Comparison of ENCODE assay signal across 27 cellular contexts in the genomic region with DNA sequence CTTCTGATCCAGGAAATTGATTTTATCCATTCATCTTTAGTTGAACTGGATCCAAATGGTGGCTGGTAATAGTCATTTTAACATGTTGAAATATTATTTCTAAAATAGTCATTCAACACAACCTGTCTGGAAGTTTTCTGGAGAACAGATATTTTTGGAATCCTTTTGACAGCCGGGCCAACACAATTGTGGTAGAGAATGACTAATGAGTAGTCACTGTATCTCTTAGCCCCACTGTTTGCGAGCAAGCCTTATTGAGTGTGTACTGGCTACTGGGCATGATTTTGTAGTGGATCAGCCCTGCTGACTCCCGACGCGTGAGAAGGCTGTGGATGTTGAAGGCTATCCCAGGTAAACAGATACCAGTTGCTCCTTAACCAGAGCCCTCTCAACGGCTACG.
"Had no signal": no experiment of that assay in that cellular context is flagged by ENCODE, and none has a peak within 500 bp of the region (broad histone marks: within the 10 kb centered on the region; RNA-seq: fewer than 3 reads in every experiment).

No MANE protein-coding gene starts in this region.

- ATAC-seq: activated CD4-positive, alpha-beta T cell treated with anti-CD3 and anti-CD28 coated beads for 36 hours; activated CD8-positive, alpha-beta T cell treated with anti-CD3 and anti-CD28 coated beads for 36 hours; activated naive CD8-positive, alpha-beta T cell treated with anti-CD3 and anti-CD28 coated beads, Interleukin-2, amount 50 U/mL, for 24 hours; body of pancreas; heart left ventricle had no signal

- H3K9me3 ChIP-seq: adrenal gland had no signal

- H3K27me3 Mint-ChIP-seq: activated CD4-positive, alpha-beta T cell treated with anti-CD3 and anti-CD28 coated beads, Interleukin-2, amount 10 ng/mL, durations not matched to agents 7 days and 5 days had no signal

- H3K27ac Mint-ChIP-seq: activated CD4-positive, alpha-beta T cell treated with anti-CD3 and anti-CD28 coated beads for 36 hours; activated CD4-positive, alpha-beta T cell treated with anti-CD3 and anti-CD28 coated beads, Interleukin-2, amount 10 ng/mL, durations not matched to agents 7 days and 5 days; activated CD8-positive, alpha-beta T cell treated with anti-CD3 and anti-CD28 coated beads for 36 hours; activated naive CD4-positive, alpha-beta T cell treated with anti-CD3 and anti-CD28 coated beads for 36 hours; activated naive CD4-positive, alpha-beta T cell treated with anti-CD3 and anti-CD28 coated beads, Interleukin-2, amount 50 U/mL, for 24 hours; activated naive CD8-positive, alpha-beta T cell treated with anti-CD3 and anti-CD28 coated beads for 36 hours; activated naive CD8-positive, alpha-beta T cell treated with anti-CD3 and anti-CD28 coated beads, Interleukin-2, amount 50 U/mL, for 24 hours; activated T-helper 1 cell treated with anti-CD3 and anti-CD28 coated beads, Interleukin-12 subunit alpha, Interleukin-12 subunit beta, Interleukin-2, Interleukin-4 antibody, amounts not matched to agents 30 ng/mL and 10 ng/mL and 1 ng/mL, durations not matched to agents 14 hours and 24 hours and 36 hours; activated T-helper 2 cell treated with anti-CD3 and anti-CD28 coated beads, Interferon-gamma antibody, Interleukin-2, Interleukin-4, amounts not matched to agents 10 μg/mL and 5 μg/mL and 100 μg/mL, durations not matched to agents 14 hours and 24 hours and 36 hours had no signal

- H3K4me1 ChIP-seq: adrenal gland, body of pancreas had no signal

- H3K9me3 Mint-ChIP-seq: activated naive CD4-positive, alpha-beta T cell treated with anti-CD3 and anti-CD28 coated beads for 36 hours; activated naive CD4-positive, alpha-beta T cell treated with anti-CD3 and anti-CD28 coated beads, Interleukin-2, amount 50 U/mL, for 24 hours; activated naive CD8-positive, alpha-beta T cell treated with anti-CD3 and anti-CD28 coated beads, Interleukin-2, amount 50 U/mL, for 24 hours; activated T-helper 1 cell treated with anti-CD3 and anti-CD28 coated beads, Interleukin-12 subunit alpha, Interleukin-12 subunit beta, Interleukin-2, Interleukin-4 antibody, amounts not matched to agents 30 ng/mL and 10 ng/mL and 1 ng/mL, durations not matched to agents 14 hours and 24 hours and 36 hours; activated T-helper 2 cell treated with anti-CD3 and anti-CD28 coated beads, Interferon-gamma antibody, Interleukin-2, Interleukin-4, amounts not matched to agents 10 μg/mL and 5 μg/mL and 100 μg/mL, durations not matched to agents 14 hours and 24 hours and 36 hours had no signal

- H3K4me1 Mint-ChIP-seq: activated CD4-positive, alpha-beta T cell treated with anti-CD3 and anti-CD28 coated beads for 36 hours; activated CD4-positive, alpha-beta T cell treated with anti-CD3 and anti-CD28 coated beads, Interleukin-2, amount 10 ng/mL, durations not matched to agents 7 days and 5 days; activated naive CD4-positive, alpha-beta T cell treated with anti-CD3 and anti-CD28 coated beads, Interleukin-2, amount 50 U/mL, for 24 hours; activated naive CD8-positive, alpha-beta T cell treated with anti-CD3 and anti-CD28 coated beads for 36 hours; activated naive CD8-positive, alpha-beta T cell treated with anti-CD3 and anti-CD28 coated beads, Interleukin-2, amount 50 U/mL, for 24 hours had no signal

- H3K27ac ChIP-seq: adrenal gland, body of pancreas, epithelial cell of prostate, heart left ventricle had no signal

- H3K36me3 Mint-ChIP-seq: activated naive CD4-positive, alpha-beta T cell treated with anti-CD3 and anti-CD28 coated beads, Interleukin-2, amount 50 U/mL, for 24 hours; activated naive CD8-positive, alpha-beta T cell treated with anti-CD3 and anti-CD28 coated beads for 36 hours had no signal

- DNase-seq: activated CD4-positive, alpha-beta T cell treated with anti-CD3 and anti-CD28 coated beads for 36 hours; activated CD4-positive, alpha-beta T cell treated with anti-CD3 and anti-CD28 coated beads, Interleukin-2, amount 10 ng/mL, durations not matched to agents 7 days and 5 days; activated CD4-positive, alpha-beta T cell treated with anti-CD3 and anti-CD28 coated beads, Interleukin-2, amount 50 U/mL, for 48 hours; activated CD4-positive, CD25-positive, alpha-beta regulatory T cell; activated CD4-positive, CD25-positive, alpha-beta regulatory T cell treated with anti-CD3 and anti-CD28 coated beads, Interleukin-2, amount 50 U/mL, for 72 hours; activated CD8-positive, alpha-beta memory T cell treated with anti-CD3 and anti-CD28 coated beads for 24 hours; activated CD8-positive, alpha-beta T cell treated with anti-CD3 and anti-CD28 coated beads for 36 hours; activated effector memory CD4-positive, alpha-beta T cell treated with anti-CD3 and anti-CD28 coated beads, Interleukin-2, amount 50 U/mL, for 16 hours; activated naive CD4-positive, alpha-beta T cell treated with anti-CD3 and anti-CD28 coated beads for 36 hours; activated naive CD8-positive, alpha-beta T cell treated with anti-CD3 and anti-CD28 coated beads for 36 hours; activated naive CD8-positive, alpha-beta T cell treated with anti-CD3 and anti-CD28 coated beads, Interleukin-2, amount 50 U/mL, for 24 hours; activated T-cell treated with anti-CD3 and anti-CD28 coated beads, Interleukin-2, amount 50 U/mL, for 1 hour; activated T-cell treated with anti-CD3 and anti-CD28 coated beads, Interleukin-2, amount 50 U/mL, for 48 hours; adrenal gland; aorta; body of pancreas; cortex of kidney; dermis blood vessel endothelial cell; effector CD8-positive, alpha-beta T cell; foreskin fibroblast; glutamatergic neuron; heart left ventricle; T-helper 2 cell had no signal

- H3K4me3 ChIP-seq: adrenal gland, body of pancreas, heart left ventricle had no signal

- H3K36me3 ChIP-seq: adrenal gland, heart left ventricle had no signal

- H3K4me3 Mint-ChIP-seq: activated CD4-positive, alpha-beta T cell treated with anti-CD3 and anti-CD28 coated beads for 36 hours; activated CD4-positive, alpha-beta T cell treated with anti-CD3 and anti-CD28 coated beads, Interleukin-2, amount 10 ng/mL, durations not matched to agents 7 days and 5 days; activated CD8-positive, alpha-beta T cell treated with anti-CD3 and anti-CD28 coated beads for 36 hours; activated naive CD4-positive, alpha-beta T cell treated with anti-CD3 and anti-CD28 coated beads for 36 hours; activated naive CD4-positive, alpha-beta T cell treated with anti-CD3 and anti-CD28 coated beads, Interleukin-2, amount 50 U/mL, for 24 hours; activated naive CD8-positive, alpha-beta T cell treated with anti-CD3 and anti-CD28 coated beads for 36 hours; activated naive CD8-positive, alpha-beta T cell treated with anti-CD3 and anti-CD28 coated beads, Interleukin-2, amount 50 U/mL, for 24 hours; activated T-helper 1 cell treated with anti-CD3 and anti-CD28 coated beads, Interleukin-12 subunit alpha, Interleukin-12 subunit beta, Interleukin-2, Interleukin-4 antibody, amounts not matched to agents 30 ng/mL and 10 ng/mL and 1 ng/mL, durations not matched to agents 14 hours and 24 hours and 36 hours had no signal

- H3K27me3 ChIP-seq: adrenal gland, body of pancreas, heart left ventricle had no signal
